ENCODE assay signal across 28 cellular contexts in genomic region chr13:112129557-112129956, GRCh38.
"Had no signal": no experiment of that assay in that cellular context is flagged by ENCODE, and none has a peak within 500 bp of the region (broad histone marks: within the 10 kb centered on the region; RNA-seq: fewer than 3 reads in every experiment).

No MANE protein-coding gene starts in this region.

- H3K4me1 Mint-ChIP-seq: immature natural killer cell; mesothelial cell of epicardium; naive B cell; natural killer cell; stimulated activated effector memory CD8-positive, alpha-beta T cell treated with anti-CD3 and anti-CD28 coated beads, Interleukin-12 subunit alpha, Interleukin-12 subunit beta, amount 100 ng/mL, for 72 hours had no signal

- H3K36me3 Mint-ChIP-seq: immature natural killer cell; mesothelial cell of epicardium; naive B cell; natural killer cell; stimulated activated effector memory CD8-positive, alpha-beta T cell treated with anti-CD3 and anti-CD28 coated beads, Interleukin-12 subunit alpha, Interleukin-12 subunit beta, amount 100 ng/mL, for 72 hours had no signal

- H3K4me1 ChIP-seq: heart left ventricle, right atrium auricular region, right lobe of liver, suprapubic skin, tibial artery, vagina had no signal

- ATAC-seq: heart left ventricle; left lobe of liver; lower lobe of right lung; natural killer cell; right lobe of liver; stimulated activated effector memory CD8-positive, alpha-beta T cell treated with anti-CD3 and anti-CD28 coated beads, Interleukin-12 subunit alpha, Interleukin-12 subunit beta, amount 100 ng/mL, for 72 hours had no signal

- H3K4me2 ChIP-seq: smooth muscle cell had no signal

- H3K9me3 ChIP-seq: heart left ventricle, lower lobe of right lung, ovary, right atrium auricular region, right lobe of liver, suprapubic skin, thoracic aorta, tibial artery, vagina had no signal

- H3K27ac ChIP-seq: heart left ventricle, lower lobe of right lung, ovary, right atrium auricular region, right lobe of liver, suprapubic skin, thoracic aorta, tibial artery, vagina had no signal

- DNase-seq: heart left ventricle; hypothalamus; immature natural killer cell; lower lobe of right lung; mammary epithelial cell; mesenchymal stem cell; naive B cell; natural killer cell; nephron progenitor cell; ovary; right lobe of liver; stimulated activated CD4-positive, alpha-beta T cell treated with anti-CD3 and anti-CD28 coated beads, Interleukin-12 subunit alpha, Interleukin-12 subunit beta, amount 100 ng/mL, for 4 hours; stimulated activated CD4-positive, alpha-beta T cell treated with anti-CD3 and anti-CD28 coated beads, Interleukin-15, amount 100 ng/mL, for 24 hours; stimulated activated CD4-positive, alpha-beta T cell treated with anti-CD3 and anti-CD28 coated beads, Interleukin-2, amount 100 ng/mL, for 24 hours; stimulated activated CD4-positive, alpha-beta T cell treated with anti-CD3 and anti-CD28 coated beads, Interleukin-4, amount 100 ng/mL, for 1 hour; stimulated activated naive CD4-positive, alpha-beta T cell; trophoblast cell had no signal

- H3K27me3 ChIP-seq: ovary, right atrium auricular region, right lobe of liver, vagina had no signal

- H3K27ac Mint-ChIP-seq: immature natural killer cell; mesothelial cell of epicardium; naive B cell; natural killer cell; nephron progenitor cell; progenitor cell of endocrine pancreas; stimulated activated effector memory CD8-positive, alpha-beta T cell treated with anti-CD3 and anti-CD28 coated beads, Interleukin-12 subunit alpha, Interleukin-12 subunit beta, amount 100 ng/mL, for 72 hours; stimulated activated naive CD8-positive, alpha-beta T cell treated with anti-CD3 and anti-CD28 coated beads, Interleukin-15, Interleukin-2, amounts not matched to agents 100 ng/mL and 50 ng/mL, for 24 hours had no signal

- H3K9me3 Mint-ChIP-seq: immature natural killer cell; mesothelial cell of epicardium; natural killer cell; stimulated activated effector memory CD8-positive, alpha-beta T cell treated with anti-CD3 and anti-CD28 coated beads, Interleukin-12 subunit alpha, Interleukin-12 subunit beta, amount 100 ng/mL, for 72 hours; stimulated activated naive CD8-positive, alpha-beta T cell treated with anti-CD3 and anti-CD28 coated beads, Interleukin-15, Interleukin-2, amounts not matched to agents 100 ng/mL and 50 ng/mL, for 24 hours had no signal

- H3K4me3 ChIP-seq: heart left ventricle, lower lobe of right lung, ovary, right atrium auricular region, right lobe of liver, smooth muscle cell, suprapubic skin, thoracic aorta, tibial artery, vagina had no signal

- H3K4me3 Mint-ChIP-seq: immature natural killer cell; mesothelial cell of epicardium; naive B cell; natural killer cell; nephron progenitor cell; stimulated activated effector memory CD8-positive, alpha-beta T cell treated with anti-CD3 and anti-CD28 coated beads, Interleukin-12 subunit alpha, Interleukin-12 subunit beta, amount 100 ng/mL, for 72 hours; stimulated activated naive CD8-positive, alpha-beta T cell treated with anti-CD3 and anti-CD28 coated beads, Interleukin-15, Interleukin-2, amounts not matched to agents 100 ng/mL and 50 ng/mL, for 24 hours had no signal

- H3K36me3 ChIP-seq: heart left ventricle, lower lobe of right lung, ovary, right atrium auricular region, right lobe of liver, suprapubic skin, thoracic aorta, tibial artery, vagina had no signal
